In genomic region chr2:177882501-177882900, GRCh38 we compare ENCODE assay signal across 25 cellular contexts.
"Had no signal": no experiment of that assay in that cellular context is flagged by ENCODE, and none has a peak within 500 bp of the region (broad histone marks: within the 10 kb centered on the region; RNA-seq: fewer than 3 reads in every experiment).

No MANE protein-coding gene starts in this region.

- H3K4me1 ChIP-seq: lower lobe of right lung, tibial artery had no signal

- H3K79me2 ChIP-seq: hepatocyte had no signal

- H3K27ac ChIP-seq: hepatocyte, lower lobe of right lung, parathyroid adenoma, tibial artery had no signal

- H3K4me2 ChIP-seq: hepatocyte had no signal

- ATAC-seq: esophagus mucosa, lower lobe of right lung, mucosa of descending colon, T-helper 17 cell had no signal

- H2AFZ ChIP-seq: hepatocyte, parathyroid adenoma had no signal

- H3K9ac ChIP-seq: parathyroid adenoma had no signal

- H3K36me3 ChIP-seq: lower lobe of right lung, tibial artery had no signal

- H3K9me3 ChIP-seq: lower lobe of right lung, mucosa of descending colon, tibial artery had no signal

- FAIRE-seq: astrocyte, colon, endothelial cell of umbilical vein had no signal

- H3K27me3 ChIP-seq: hepatocyte, tibial artery had no signal

- DNase-seq: activated CD4-positive, alpha-beta T cell treated with anti-CD3 and anti-CD28 coated beads for 4 hours; activated CD4-positive, alpha-beta T cell treated with anti-CD3 and anti-CD28 coated beads, Interleukin-2, amount 50 U/mL, for 48 hours; activated CD4-positive, CD25-positive, alpha-beta regulatory T cell; activated naive CD4-positive, alpha-beta T cell treated with Interleukin-2 at 50 U/mL for 16 hours; activated naive CD8-positive, alpha-beta T cell treated with anti-CD3 and anti-CD28 coated beads for 36 hours; activated T-cell treated with anti-CD3 and anti-CD28 coated beads, Interleukin-2, amount 50 U/mL, for 48 hours; effector memory CD4-positive, alpha-beta T cell; foreskin melanocyte; glutamatergic neuron; kidney glomerular epithelial cell; lower lobe of right lung; mesendoderm; mucosa of descending colon; nephron progenitor cell; nucleus accumbens; stimulated activated CD4-positive, alpha-beta T cell treated with anti-CD3 and anti-CD28 coated beads, Interleukin-1b, Interleukin-23, amount 100 ng/mL, for 48 hours; substantia nigra; T-helper 17 cell; tibial artery had no signal

- H3K4me3 ChIP-seq: hepatocyte, lower lobe of right lung, mucosa of descending colon, tibial artery had no signal
